ENCODE assay signal across 24 cellular contexts in the genomic region with DNA sequence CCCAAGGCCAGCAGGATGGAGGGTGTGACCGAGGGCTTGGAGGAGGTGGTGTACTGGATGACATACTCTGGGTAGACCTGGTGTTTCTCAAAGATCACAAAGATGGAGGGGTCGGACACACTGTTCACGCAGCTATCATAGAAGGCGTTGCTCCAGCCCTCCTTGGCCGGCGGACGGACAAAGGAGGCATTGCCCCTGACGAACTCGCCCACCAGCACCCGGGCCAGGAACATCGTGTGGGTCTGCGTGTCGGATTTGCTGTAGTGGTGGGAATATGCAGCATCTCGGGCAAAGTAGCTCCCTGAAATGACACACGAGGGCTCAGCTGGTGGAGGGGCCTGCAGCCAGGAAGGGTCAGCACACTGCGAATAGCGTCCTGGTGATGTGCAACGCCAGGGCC.
"Had no signal": no experiment of that assay in that cellular context is flagged by ENCODE, and none has a peak within 500 bp of the region (broad histone marks: within the 10 kb centered on the region; RNA-seq: fewer than 3 reads in every experiment).

No MANE protein-coding gene starts in this region.

- DNase-seq: IMR-90, Kasumi-1, MV-4-11, NCI-H1048, NCI-H1105, NCI-H1417, NCI-H1436 treated with DMSO at 0.1 percent for 48 hours, NCI-H1694, NCI-H187 treated with DMSO at 0.1 percent for 48 hours, NCI-H2029 treated with DMSO at 0.1 percent for 48 hours, NCI-H2171, NCI-H226, NCI-H446, NCI-H510A, NCI-H524 treated with DMSO at 0.1 percent for 48 hours, NCI-H69, NCI-H774, Right ventricle myocardium superior, RPMI8226, SIG-M5 had no signal

- H3K9me3 ChIP-seq: SJSA1 had no signal

- H3K27ac ChIP-seq: KMS-11, SJSA1, SK-N-MC had no signal

- H3K27me3 ChIP-seq: SJSA1 had no signal

- FAIRE-seq: RCC 7860 had no signal

- H3K9ac ChIP-seq: KMS-11 had no signal

- H3K4me3 ChIP-seq: SJSA1, SK-N-MC had no signal

- H3K4me2 ChIP-seq: KMS-11 had no signal
